In the genomic region with DNA sequence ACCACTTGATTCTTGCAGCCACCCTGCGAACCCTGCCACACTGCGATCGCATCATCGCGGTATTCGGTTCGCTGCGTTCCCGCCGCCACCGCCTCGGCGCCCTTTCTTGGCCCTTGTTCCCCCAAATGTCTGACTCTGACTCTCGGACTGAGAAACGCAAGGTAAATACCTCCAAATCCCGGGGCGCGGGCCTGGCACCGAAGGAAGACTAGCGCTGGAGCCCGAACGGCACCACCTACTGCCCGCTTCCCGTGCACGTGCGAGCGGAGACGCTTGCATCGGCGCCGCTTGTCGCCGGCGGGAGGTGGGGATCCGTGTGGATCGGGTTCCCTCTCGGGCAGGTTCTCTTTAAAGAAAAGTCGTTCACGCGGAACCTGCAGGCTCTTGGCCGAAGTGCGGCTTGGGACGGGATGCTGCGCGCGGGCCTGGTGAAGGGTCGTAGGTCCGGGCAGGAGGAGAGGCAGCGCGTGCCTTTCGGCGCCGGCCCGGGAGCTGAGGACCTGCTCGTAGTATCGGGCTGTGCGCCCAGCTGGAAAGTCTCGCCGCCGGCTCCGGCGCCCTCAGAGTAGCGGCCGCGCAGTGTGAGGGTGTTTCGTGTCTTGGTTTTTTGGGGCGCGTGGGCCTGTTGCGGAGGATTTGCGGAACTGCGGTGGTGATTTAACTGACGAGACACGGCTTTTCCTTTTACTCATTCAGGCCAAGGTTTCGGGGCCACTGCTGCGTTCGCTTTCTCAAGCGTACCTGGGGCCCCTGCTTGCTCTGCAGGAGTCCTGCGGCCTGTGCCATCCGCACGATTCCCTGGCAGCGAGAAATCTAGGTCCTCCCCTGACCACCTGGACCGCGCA, we compare ENCODE assay signal across 1 cellular context.
TF ChIP-seq lines count a peak whose summit lies in the region.

No MANE protein-coding gene starts in this region.

TF ChIP-seq in K562, 482 proteins besides CTCF, POLR2A, EP300 and RAD21 (continued from another document and continues in another):
- TF ChIP-seq, protein P1, sequence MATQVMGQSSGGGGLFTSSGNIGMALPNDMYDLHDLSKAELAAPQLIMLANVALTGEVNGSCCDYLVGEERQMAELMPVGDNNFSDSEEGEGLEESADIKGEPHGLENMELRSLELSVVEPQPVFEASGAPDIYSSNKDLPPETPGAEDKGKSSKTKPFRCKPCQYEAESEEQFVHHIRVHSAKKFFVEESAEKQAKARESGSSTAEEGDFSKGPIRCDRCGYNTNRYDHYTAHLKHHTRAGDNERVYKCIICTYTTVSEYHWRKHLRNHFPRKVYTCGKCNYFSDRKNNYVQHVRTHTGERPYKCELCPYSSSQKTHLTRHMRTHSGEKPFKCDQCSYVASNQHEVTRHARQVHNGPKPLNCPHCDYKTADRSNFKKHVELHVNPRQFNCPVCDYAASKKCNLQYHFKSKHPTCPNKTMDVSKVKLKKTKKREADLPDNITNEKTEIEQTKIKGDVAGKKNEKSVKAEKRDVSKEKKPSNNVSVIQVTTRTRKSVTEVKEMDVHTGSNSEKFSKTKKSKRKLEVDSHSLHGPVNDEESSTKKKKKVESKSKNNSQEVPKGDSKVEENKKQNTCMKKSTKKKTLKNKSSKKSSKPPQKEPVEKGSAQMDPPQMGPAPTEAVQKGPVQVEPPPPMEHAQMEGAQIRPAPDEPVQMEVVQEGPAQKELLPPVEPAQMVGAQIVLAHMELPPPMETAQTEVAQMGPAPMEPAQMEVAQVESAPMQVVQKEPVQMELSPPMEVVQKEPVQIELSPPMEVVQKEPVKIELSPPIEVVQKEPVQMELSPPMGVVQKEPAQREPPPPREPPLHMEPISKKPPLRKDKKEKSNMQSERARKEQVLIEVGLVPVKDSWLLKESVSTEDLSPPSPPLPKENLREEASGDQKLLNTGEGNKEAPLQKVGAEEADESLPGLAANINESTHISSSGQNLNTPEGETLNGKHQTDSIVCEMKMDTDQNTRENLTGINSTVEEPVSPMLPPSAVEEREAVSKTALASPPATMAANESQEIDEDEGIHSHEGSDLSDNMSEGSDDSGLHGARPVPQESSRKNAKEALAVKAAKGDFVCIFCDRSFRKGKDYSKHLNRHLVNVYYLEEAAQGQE (CRISPR knock-in tag; IDR thresholded peaks at IDR 0.05; ENCODE audit: low read depth) = no peak
- peak; percentile 18; the same call in 1 of the 2 replicates for TF ChIP-seq KAT7 (CRISPR knock-in tag; IDR thresholded peaks at IDR 0.05; ENCODE audit: borderline replicate concordance)
- TF ChIP-seq BCOR (IDR thresholded peaks at IDR 0.05) = peak; percentile 79
- no peak for TF ChIP-seq SRSF3 (IDR thresholded peaks at IDR 0.05; ENCODE audit: insufficient read depth, low read length)
- TF ChIP-seq, protein P2, sequence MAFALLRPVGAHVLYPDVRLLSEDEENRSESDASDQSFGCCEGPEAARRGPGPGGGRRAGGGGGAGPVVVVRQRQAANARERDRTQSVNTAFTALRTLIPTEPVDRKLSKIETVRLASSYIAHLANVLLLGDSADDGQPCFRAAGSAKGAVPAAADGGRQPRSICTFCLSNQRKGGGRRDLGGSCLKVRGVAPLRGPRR (CRISPR knock-in tag; IDR thresholded peaks at IDR 0.05) = no peak
- no peak for TF ChIP-seq FIP1L1 (IDR thresholded peaks at IDR 0.05; ENCODE audit: low read depth, low read length, poor library complexity, severe bottlenecking)
- TF ChIP-seq, protein P3, sequence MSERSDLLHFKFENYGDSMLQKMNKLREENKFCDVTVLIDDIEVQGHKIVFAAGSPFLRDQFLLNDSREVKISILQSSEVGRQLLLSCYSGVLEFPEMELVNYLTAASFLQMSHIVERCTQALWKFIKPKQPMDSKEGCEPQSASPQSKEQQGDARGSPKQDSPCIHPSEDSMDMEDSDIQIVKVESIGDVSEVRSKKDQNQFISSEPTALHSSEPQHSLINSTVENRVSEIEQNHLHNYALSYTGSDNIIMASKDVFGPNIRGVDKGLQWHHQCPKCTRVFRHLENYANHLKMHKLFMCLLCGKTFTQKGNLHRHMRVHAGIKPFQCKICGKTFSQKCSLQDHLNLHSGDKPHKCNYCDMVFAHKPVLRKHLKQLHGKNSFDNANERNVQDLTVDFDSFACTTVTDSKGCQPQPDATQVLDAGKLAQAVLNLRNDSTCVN (CRISPR knock-in tag; IDR thresholded peaks at IDR 0.05) = no peak
- TF ChIP-seq ZNF347 (CRISPR knock-in tag; IDR thresholded peaks at IDR 0.05; ENCODE audit: low read depth) = no peak
- TF ChIP-seq ZNF436 (CRISPR knock-in tag; IDR thresholded peaks at IDR 0.05) = no peak
- TF ChIP-seq, protein P4, sequence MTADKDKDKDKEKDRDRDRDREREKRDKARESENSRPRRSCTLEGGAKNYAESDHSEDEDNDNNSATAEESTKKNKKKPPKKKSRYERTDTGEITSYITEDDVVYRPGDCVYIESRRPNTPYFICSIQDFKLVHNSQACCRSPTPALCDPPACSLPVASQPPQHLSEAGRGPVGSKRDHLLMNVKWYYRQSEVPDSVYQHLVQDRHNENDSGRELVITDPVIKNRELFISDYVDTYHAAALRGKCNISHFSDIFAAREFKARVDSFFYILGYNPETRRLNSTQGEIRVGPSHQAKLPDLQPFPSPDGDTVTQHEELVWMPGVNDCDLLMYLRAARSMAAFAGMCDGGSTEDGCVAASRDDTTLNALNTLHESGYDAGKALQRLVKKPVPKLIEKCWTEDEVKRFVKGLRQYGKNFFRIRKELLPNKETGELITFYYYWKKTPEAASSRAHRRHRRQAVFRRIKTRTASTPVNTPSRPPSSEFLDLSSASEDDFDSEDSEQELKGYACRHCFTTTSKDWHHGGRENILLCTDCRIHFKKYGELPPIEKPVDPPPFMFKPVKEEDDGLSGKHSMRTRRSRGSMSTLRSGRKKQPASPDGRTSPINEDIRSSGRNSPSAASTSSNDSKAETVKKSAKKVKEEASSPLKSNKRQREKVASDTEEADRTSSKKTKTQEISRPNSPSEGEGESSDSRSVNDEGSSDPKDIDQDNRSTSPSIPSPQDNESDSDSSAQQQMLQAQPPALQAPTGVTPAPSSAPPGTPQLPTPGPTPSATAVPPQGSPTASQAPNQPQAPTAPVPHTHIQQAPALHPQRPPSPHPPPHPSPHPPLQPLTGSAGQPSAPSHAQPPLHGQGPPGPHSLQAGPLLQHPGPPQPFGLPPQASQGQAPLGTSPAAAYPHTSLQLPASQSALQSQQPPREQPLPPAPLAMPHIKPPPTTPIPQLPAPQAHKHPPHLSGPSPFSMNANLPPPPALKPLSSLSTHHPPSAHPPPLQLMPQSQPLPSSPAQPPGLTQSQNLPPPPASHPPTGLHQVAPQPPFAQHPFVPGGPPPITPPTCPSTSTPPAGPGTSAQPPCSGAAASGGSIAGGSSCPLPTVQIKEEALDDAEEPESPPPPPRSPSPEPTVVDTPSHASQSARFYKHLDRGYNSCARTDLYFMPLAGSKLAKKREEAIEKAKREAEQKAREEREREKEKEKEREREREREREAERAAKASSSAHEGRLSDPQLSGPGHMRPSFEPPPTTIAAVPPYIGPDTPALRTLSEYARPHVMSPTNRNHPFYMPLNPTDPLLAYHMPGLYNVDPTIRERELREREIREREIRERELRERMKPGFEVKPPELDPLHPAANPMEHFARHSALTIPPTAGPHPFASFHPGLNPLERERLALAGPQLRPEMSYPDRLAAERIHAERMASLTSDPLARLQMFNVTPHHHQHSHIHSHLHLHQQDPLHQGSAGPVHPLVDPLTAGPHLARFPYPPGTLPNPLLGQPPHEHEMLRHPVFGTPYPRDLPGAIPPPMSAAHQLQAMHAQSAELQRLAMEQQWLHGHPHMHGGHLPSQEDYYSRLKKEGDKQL (CRISPR knock-in tag; IDR thresholded peaks at IDR 0.05; ENCODE audit: borderline replicate concordance) = 0 out of 2 replicates have a peak, but pooled peaks have one; percentile 76
- no peak for TF ChIP-seq ZNF324 (CRISPR knock-in tag; IDR thresholded peaks at IDR 0.05)
- TF ChIP-seq, protein P5, sequence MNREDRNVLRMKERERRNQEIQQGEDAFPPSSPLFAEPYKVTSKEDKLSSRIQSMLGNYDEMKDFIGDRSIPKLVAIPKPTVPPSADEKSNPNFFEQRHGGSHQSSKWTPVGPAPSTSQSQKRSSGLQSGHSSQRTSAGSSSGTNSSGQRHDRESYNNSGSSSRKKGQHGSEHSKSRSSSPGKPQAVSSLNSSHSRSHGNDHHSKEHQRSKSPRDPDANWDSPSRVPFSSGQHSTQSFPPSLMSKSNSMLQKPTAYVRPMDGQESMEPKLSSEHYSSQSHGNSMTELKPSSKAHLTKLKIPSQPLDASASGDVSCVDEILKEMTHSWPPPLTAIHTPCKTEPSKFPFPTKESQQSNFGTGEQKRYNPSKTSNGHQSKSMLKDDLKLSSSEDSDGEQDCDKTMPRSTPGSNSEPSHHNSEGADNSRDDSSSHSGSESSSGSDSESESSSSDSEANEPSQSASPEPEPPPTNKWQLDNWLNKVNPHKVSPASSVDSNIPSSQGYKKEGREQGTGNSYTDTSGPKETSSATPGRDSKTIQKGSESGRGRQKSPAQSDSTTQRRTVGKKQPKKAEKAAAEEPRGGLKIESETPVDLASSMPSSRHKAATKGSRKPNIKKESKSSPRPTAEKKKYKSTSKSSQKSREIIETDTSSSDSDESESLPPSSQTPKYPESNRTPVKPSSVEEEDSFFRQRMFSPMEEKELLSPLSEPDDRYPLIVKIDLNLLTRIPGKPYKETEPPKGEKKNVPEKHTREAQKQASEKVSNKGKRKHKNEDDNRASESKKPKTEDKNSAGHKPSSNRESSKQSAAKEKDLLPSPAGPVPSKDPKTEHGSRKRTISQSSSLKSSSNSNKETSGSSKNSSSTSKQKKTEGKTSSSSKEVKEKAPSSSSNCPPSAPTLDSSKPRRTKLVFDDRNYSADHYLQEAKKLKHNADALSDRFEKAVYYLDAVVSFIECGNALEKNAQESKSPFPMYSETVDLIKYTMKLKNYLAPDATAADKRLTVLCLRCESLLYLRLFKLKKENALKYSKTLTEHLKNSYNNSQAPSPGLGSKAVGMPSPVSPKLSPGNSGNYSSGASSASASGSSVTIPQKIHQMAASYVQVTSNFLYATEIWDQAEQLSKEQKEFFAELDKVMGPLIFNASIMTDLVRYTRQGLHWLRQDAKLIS (CRISPR knock-in tag; IDR thresholded peaks at IDR 0.05) = peak; percentile 79; the same call in 1 of the 2 replicates
- TF ChIP-seq, protein P6, sequence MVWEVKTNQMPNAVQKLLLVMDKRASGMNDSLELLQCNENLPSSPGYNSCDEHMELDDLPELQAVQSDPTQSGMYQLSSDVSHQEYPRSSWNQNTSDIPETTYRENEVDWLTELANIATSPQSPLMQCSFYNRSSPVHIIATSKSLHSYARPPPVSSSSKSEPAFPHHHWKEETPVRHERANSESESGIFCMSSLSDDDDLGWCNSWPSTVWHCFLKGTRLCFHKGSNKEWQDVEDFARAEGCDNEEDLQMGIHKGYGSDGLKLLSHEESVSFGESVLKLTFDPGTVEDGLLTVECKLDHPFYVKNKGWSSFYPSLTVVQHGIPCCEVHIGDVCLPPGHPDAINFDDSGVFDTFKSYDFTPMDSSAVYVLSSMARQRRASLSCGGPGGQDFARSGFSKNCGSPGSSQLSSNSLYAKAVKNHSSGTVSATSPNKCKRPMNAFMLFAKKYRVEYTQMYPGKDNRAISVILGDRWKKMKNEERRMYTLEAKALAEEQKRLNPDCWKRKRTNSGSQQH (CRISPR knock-in tag; IDR thresholded peaks at IDR 0.05) = no peak
- TF ChIP-seq GATAD2B (IDR thresholded peaks at IDR 0.05; ENCODE audit: borderline replicate concordance) = no peak
- TF ChIP-seq ZSCAN32 (CRISPR knock-in tag; IDR thresholded peaks at IDR 0.05) = no peak
- no peak for TF ChIP-seq ZNF707 (CRISPR knock-in tag; conservative IDR thresholded peaks at IDR 0.05)
- no peak for TF ChIP-seq NCOA6 (IDR thresholded peaks at IDR 0.05)
- no peak for TF ChIP-seq TAF7 (tag; IDR thresholded peaks at IDR 0.05)
- no peak for TF ChIP-seq MTA3 (IDR thresholded peaks at IDR 0.05; ENCODE audit: borderline replicate concordance)
- no peak for TF ChIP-seq ZKSCAN3 (CRISPR knock-in tag; IDR thresholded peaks at IDR 0.05)
- TF ChIP-seq, protein P7, sequence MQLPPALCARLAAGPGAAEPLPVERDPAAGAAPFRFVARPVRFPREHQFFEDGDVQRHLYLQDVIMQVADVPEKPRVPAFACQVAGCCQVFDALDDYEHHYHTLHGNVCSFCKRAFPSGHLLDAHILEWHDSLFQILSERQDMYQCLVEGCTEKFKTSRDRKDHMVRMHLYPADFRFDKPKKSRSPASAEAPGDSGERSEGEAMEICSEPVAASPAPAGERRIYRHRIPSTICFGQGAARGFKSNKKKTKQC (CRISPR knock-in tag; IDR thresholded peaks at IDR 0.05) = 0 out of 2 replicates have a peak, but pooled peaks have one; percentile 36
- TF ChIP-seq, protein P8, sequence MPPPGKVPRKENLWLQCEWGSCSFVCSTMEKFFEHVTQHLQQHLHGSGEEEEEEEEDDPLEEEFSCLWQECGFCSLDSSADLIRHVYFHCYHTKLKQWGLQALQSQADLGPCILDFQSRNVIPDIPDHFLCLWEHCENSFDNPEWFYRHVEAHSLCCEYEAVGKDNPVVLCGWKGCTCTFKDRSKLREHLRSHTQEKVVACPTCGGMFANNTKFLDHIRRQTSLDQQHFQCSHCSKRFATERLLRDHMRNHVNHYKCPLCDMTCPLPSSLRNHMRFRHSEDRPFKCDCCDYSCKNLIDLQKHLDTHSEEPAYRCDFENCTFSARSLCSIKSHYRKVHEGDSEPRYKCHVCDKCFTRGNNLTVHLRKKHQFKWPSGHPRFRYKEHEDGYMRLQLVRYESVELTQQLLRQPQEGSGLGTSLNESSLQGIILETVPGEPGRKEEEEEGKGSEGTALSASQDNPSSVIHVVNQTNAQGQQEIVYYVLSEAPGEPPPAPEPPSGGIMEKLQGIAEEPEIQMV (tag; conservative IDR thresholded peaks at IDR 0.05; ENCODE audit: low read depth) = 0 out of 2 replicates have a peak, but pooled peaks have one; percentile 53
- TF ChIP-seq CHD1 (IDR thresholded peaks at IDR 0.05; ENCODE audit: low read length) = no peak
- TF ChIP-seq MED1 (CRISPR knock-in tag; IDR thresholded peaks at IDR 0.05; ENCODE audit: borderline replicate concordance) = 0 out of 2 replicates have a peak, but pooled peaks have one; percentile 39
- peak; percentile 43; the same call in 1 of the 2 replicates for TF ChIP-seq EP400 (IDR thresholded peaks at IDR 0.05)
- TF ChIP-seq ZNF668 (CRISPR knock-in tag; IDR thresholded peaks at IDR 0.05) = no peak
- TF ChIP-seq, protein P9, sequence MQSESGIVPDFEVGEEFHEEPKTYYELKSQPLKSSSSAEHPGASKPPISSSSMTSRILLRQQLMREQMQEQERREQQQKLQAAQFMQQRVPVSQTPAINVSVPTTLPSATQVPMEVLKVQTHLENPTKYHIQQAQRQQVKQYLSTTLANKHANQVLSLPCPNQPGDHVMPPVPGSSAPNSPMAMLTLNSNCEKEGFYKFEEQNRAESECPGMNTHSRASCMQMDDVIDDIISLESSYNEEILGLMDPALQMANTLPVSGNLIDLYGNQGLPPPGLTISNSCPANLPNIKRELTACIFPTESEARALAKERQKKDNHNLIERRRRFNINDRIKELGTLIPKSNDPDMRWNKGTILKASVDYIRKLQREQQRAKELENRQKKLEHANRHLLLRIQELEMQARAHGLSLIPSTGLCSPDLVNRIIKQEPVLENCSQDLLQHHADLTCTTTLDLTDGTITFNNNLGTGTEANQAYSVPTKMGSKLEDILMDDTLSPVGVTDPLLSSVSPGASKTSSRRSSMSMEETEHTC (IDR thresholded peaks at IDR 0.05) = no peak
- no peak for TF ChIP-seq ESRRB (CRISPR knock-in tag; IDR thresholded peaks at IDR 0.05; ENCODE audit: borderline replicate concordance)
- TF ChIP-seq BRD4 (IDR thresholded peaks at IDR 0.05) = no peak
- no peak for TF ChIP-seq ZNF274 (IDR thresholded peaks at IDR 0.05; ENCODE audit: borderline replicate concordance, low read depth, low read length)
- no peak for TF ChIP-seq PTRF (tag; IDR thresholded peaks at IDR 0.05)
- TF ChIP-seq ZNF24 (IDR thresholded peaks at IDR 0.05) = no peak
- TF ChIP-seq MEF2A (IDR thresholded peaks at IDR 0.05; ENCODE audit: control insufficient read depth, low read depth, low read length) = no peak
- 0 out of 2 replicates have a peak, but pooled peaks have one; percentile 8 for TF ChIP-seq CREM (IDR thresholded peaks at IDR 0.05; ENCODE audit: low read depth)
- no peak for TF ChIP-seq KAT8 (IDR thresholded peaks at IDR 0.05; ENCODE audit: low read depth)
- no peak for TF ChIP-seq ZNF232 (CRISPR knock-in tag; IDR thresholded peaks at IDR 0.05)
- TF ChIP-seq SREBF1 (IDR thresholded peaks at IDR 0.05; ENCODE audit: borderline replicate concordance, low read depth, low read length) = no peak
- no peak for TF ChIP-seq ZNF584 (CRISPR knock-in tag; IDR thresholded peaks at IDR 0.05; ENCODE audit: low read depth)
